ENCODE assay signal across 16 cellular contexts in genomic region chr22:26199665-26200064, GRCh38. TPM values are rescaled to one million over a fixed set of nuclear protein-coding genes. Genes with fewer than 3 reads are reported as not detected.
"Had no signal": no experiment of that assay in that cellular context is flagged by ENCODE, and none has a peak within 500 bp of the region (broad histone marks: within the 10 kb centered on the region; RNA-seq: fewer than 3 reads in every experiment).

No MANE protein-coding gene starts in this region.

- DNase-seq: activated CD4-positive, alpha-beta T cell treated with anti-CD3 and anti-CD28 coated beads for 48 hours; activated CD8-positive, alpha-beta T cell treated with anti-CD3 and anti-CD28 coated beads for 36 hours; activated effector memory CD4-positive, alpha-beta T cell treated with anti-CD3 and anti-CD28 coated beads, Interleukin-2, amount 50 U/mL, for 16 hours; activated T-cell treated with anti-CD3 and anti-CD28 coated beads, Interleukin-2, amount 50 U/mL, for 48 hours; dorsolateral prefrontal cortex; kidney; left ventricle myocardium inferior; mucosa of descending colon; naive thymus-derived CD8-positive, alpha-beta T cell; nucleus accumbens; posterior cingulate gyrus; stimulated activated CD4-positive, alpha-beta T cell treated with anti-CD3 and anti-CD28 coated beads, Interleukin-2, amount 100 ng/mL, for 48 hours; tibial artery; uterus had no signal

- H3K27me3 ChIP-seq: uterus had no signal

- H3K4me3 Mint-ChIP-seq: activated CD8-positive, alpha-beta T cell treated with anti-CD3 and anti-CD28 coated beads for 36 hours; naive thymus-derived CD8-positive, alpha-beta T cell; stimulated activated memory B cell treated with anti-CD40 and anti-IgM and Interleukin-4, amounts not matched to agents 10 μg/mL and 1 μg/mL and 100 μg/mL, for 72 hours had no signal

- H3K4me1 Mint-ChIP-seq: naive thymus-derived CD8-positive, alpha-beta T cell; stimulated activated memory B cell treated with anti-CD40 and anti-IgM and Interleukin-4, amounts not matched to agents 10 μg/mL and 1 μg/mL and 100 μg/mL, for 72 hours had no signal

- H3K9me3 Mint-ChIP-seq: activated CD8-positive, alpha-beta T cell treated with anti-CD3 and anti-CD28 coated beads for 36 hours; activated naive CD4-positive, alpha-beta T cell treated with anti-CD3 and anti-CD28 coated beads, Interleukin-2, amount 50 U/mL, for 72 hours; stimulated activated memory B cell treated with anti-CD40 and anti-IgM and Interleukin-4, amounts not matched to agents 10 μg/mL and 1 μg/mL and 100 μg/mL, for 72 hours had no signal

- ATAC-seq: activated CD8-positive, alpha-beta T cell treated with anti-CD3 and anti-CD28 coated beads for 36 hours; activated naive CD4-positive, alpha-beta T cell treated with anti-CD3 and anti-CD28 coated beads, Interleukin-2, amount 50 U/mL, for 72 hours; mucosa of descending colon; naive thymus-derived CD8-positive, alpha-beta T cell; stimulated activated memory B cell treated with anti-CD40 and anti-IgM and Interleukin-4, amounts not matched to agents 10 μg/mL and 1 μg/mL and 100 μg/mL, for 72 hours had no signal

- H3K27ac ChIP-seq: dorsolateral prefrontal cortex, left ventricle myocardium inferior, tibial artery, uterus had no signal

- H3K4me1 ChIP-seq: left ventricle myocardium inferior, tibial artery, uterus had no signal

- H3K27ac Mint-ChIP-seq: activated CD8-positive, alpha-beta T cell treated with anti-CD3 and anti-CD28 coated beads for 36 hours; activated naive CD4-positive, alpha-beta T cell treated with anti-CD3 and anti-CD28 coated beads, Interleukin-2, amount 50 U/mL, for 72 hours; naive thymus-derived CD8-positive, alpha-beta T cell; stimulated activated memory B cell treated with anti-CD40 and anti-IgM and Interleukin-4, amounts not matched to agents 10 μg/mL and 1 μg/mL and 100 μg/mL, for 72 hours had no signal

- H3K36me3 ChIP-seq: left ventricle myocardium inferior, tibial artery, uterus had no signal

- H3K36me3 Mint-ChIP-seq: activated naive CD4-positive, alpha-beta T cell treated with anti-CD3 and anti-CD28 coated beads, Interleukin-2, amount 50 U/mL, for 72 hours; naive thymus-derived CD8-positive, alpha-beta T cell; stimulated activated memory B cell treated with anti-CD40 and anti-IgM and Interleukin-4, amounts not matched to agents 10 μg/mL and 1 μg/mL and 100 μg/mL, for 72 hours had no signal

- H3K4me3 ChIP-seq: dorsolateral prefrontal cortex, left ventricle myocardium inferior, mucosa of descending colon, tibial artery, uterus had no signal

- H3K9me3 ChIP-seq: left ventricle myocardium inferior, mucosa of descending colon, tibial artery, uterus had no signal

RNA-seq across cellular contexts. Expression of gene SEZ6L, which starts 30.4 kb away (rescaled TPM):
- total RNA-seq: activated CD8-positive, alpha-beta T cell treated with anti-CD3 and anti-CD28 coated beads for 36 hours; naive thymus-derived CD8-positive, alpha-beta T cell had no signal
